Comparison of ENCODE assay signal across 8 cellular contexts in genomic region chr1:4585216-4585615, GRCh38.
A peak's percentile ranks its signal among the peaks of the same experiment; 100 is the strongest.
DNase-seq lines count a peak whose midpoint lies in the region; ATAC-seq and TF ChIP-seq lines count a peak whose summit lies in the region.

No MANE protein-coding gene starts in this region.

- no peaks in the 10 kb centered on the region for H3K9me3 ChIP-seq in CD4-positive, alpha-beta T cell (ENCODE audit: control insufficient read depth, low read length)
- no peaks in the 10 kb centered on the region for H3K9me3 ChIP-seq in neural cell (ENCODE audit: low read length)

- no peak for TF ChIP-seq EP300 in neural cell (conservative IDR thresholded peaks at IDR 0.05; ENCODE audit: poor library complexity, severe bottlenecking)

- no peaks in the 10 kb centered on the region for H3K79me2 ChIP-seq in neural cell (replicated peaks; ENCODE audit: insufficient read depth, low read length)

- H3K9ac ChIP-seq in neural cell (ENCODE audit: low read length): no peak overlapping the region

- no peak overlapping the region for H2AFZ ChIP-seq in neural cell (ENCODE audit: low read depth, low read length)

- H3K27me3 ChIP-seq in CD4-positive, alpha-beta T cell (ENCODE audit: control insufficient read depth, insufficient read depth, low read length): peaks cover 31% of the 10 kb centered on the region
- H3K27me3 ChIP-seq in neural cell (ENCODE audit: insufficient read depth, low read depth, low read length): no peaks in the 10 kb centered on the region

- DNase-seq in CD4-positive, alpha-beta T cell: peak in 6 of 10 experiments; percentile 3 to 47 (median 18)
- DNase-seq in NAMALWA (ENCODE audit: low spot score): peak; percentile 64
- DNase-seq in activated naive CD8-positive, alpha-beta T cell treated with anti-CD3 and anti-CD28 coated beads for 36 hours: peak; percentile 52
- DNase-seq in cerebellar cortex (ENCODE audit: low spot score): no peak
- no peak for DNase-seq in SW480 (ENCODE audit: low spot score)
- no peak for DNase-seq in NCI-H1436 treated with DMSO at 0.1 percent for 48 hours (lab: John Stamatoyannopoulos, UW)
- no peak for DNase-seq in SKM-1 (lab: John Stamatoyannopoulos, UW; ENCODE audit: unreplicated experiment)

- intact Hi-C loops in CD4-positive, alpha-beta T cell (cut with DNase I, micrococcal nuclease): no loop called here

- H3F3A ChIP-seq in neural cell (ENCODE audit: insufficient read depth, low read length, poor library complexity, severe bottlenecking): no peaks in the 10 kb centered on the region

- no peak for ATAC-seq in CD4-positive, alpha-beta T cell (ENCODE audit: poor library complexity)

- H3K4me3 Mint-ChIP-seq in CD4-positive, alpha-beta T cell: no peak overlapping the region
- H3K4me3 Mint-ChIP-seq in activated naive CD8-positive, alpha-beta T cell treated with anti-CD3 and anti-CD28 coated beads for 36 hours: no peak overlapping the region

- H4K20me1 ChIP-seq in neural cell (ENCODE audit: insufficient read depth): no peaks in the 10 kb centered on the region

- no peak overlapping the region for H3K27ac Mint-ChIP-seq in CD4-positive, alpha-beta T cell
- H3K27ac Mint-ChIP-seq in activated naive CD8-positive, alpha-beta T cell treated with anti-CD3 and anti-CD28 coated beads for 36 hours: no peak overlapping the region

- H3K27me3 Mint-ChIP-seq in CD4-positive, alpha-beta T cell: peaks cover 64% of the 10 kb centered on the region
- H3K27me3 Mint-ChIP-seq in activated naive CD8-positive, alpha-beta T cell treated with anti-CD3 and anti-CD28 coated beads for 36 hours: peaks cover 66% of the 10 kb centered on the region

- no peak overlapping the region for H3K4me3 ChIP-seq in neural cell (ENCODE audit: low read length)

- no peak overlapping the region for H3K27ac ChIP-seq in CD4-positive, alpha-beta T cell (ENCODE audit: low read depth, low read length)
- no peak overlapping the region for H3K27ac ChIP-seq in neural cell (ENCODE audit: low read length)

- no peaks in the 10 kb centered on the region for H3K9me2 ChIP-seq in neural cell (ENCODE audit: insufficient read depth, low read length)

- CTCF ChIA-PET in CD4-positive, alpha-beta T cell (lab: Charles Lee): no interaction called here

- H3K4me1 Mint-ChIP-seq in CD4-positive, alpha-beta T cell (ENCODE audit: low read depth): no peaks in the 10 kb centered on the region
- H3K4me1 Mint-ChIP-seq in activated naive CD8-positive, alpha-beta T cell treated with anti-CD3 and anti-CD28 coated beads for 36 hours: no peaks in the 10 kb centered on the region

- H3K4me2 ChIP-seq in neural cell (ENCODE audit: low read length): no peak overlapping the region

- H3K9me3 Mint-ChIP-seq in CD4-positive, alpha-beta T cell: no peaks in the 10 kb centered on the region
- H3K9me3 Mint-ChIP-seq in activated naive CD8-positive, alpha-beta T cell treated with anti-CD3 and anti-CD28 coated beads for 36 hours: no peaks in the 10 kb centered on the region

- H3K36me3 ChIP-seq in neural cell (ENCODE audit: insufficient read depth, low read length): no peaks in the 10 kb centered on the region

- no peaks in the 10 kb centered on the region for H3K36me3 Mint-ChIP-seq in CD4-positive, alpha-beta T cell (ENCODE audit: low read depth)
- no peaks in the 10 kb centered on the region for H3K36me3 Mint-ChIP-seq in activated naive CD8-positive, alpha-beta T cell treated with anti-CD3 and anti-CD28 coated beads for 36 hours

- peak; percentile 51 for TF ChIP-seq CTCF in CD4-positive, alpha-beta T cell (IDR thresholded peaks at IDR 0.05)
- TF ChIP-seq CTCF in neural cell (IDR thresholded peaks at IDR 0.05; ENCODE audit: poor library complexity, severe bottlenecking): peak; percentile 39

- POLR2A ChIA-PET in CD4-positive, alpha-beta T cell (lab: Charles Lee): no interaction called here

- TF ChIP-seq RAD21 in neural cell (conservative IDR thresholded peaks at IDR 0.05): no peak

TF ChIP-seq in neural cell, 6 proteins besides CTCF, POLR2A, EP300 and RAD21:
- TF ChIP-seq SMC3 (conservative IDR thresholded peaks at IDR 0.05; ENCODE audit: poor library complexity) (no peak), TAF1 (IDR thresholded peaks at IDR 0.05; ENCODE audit: low read depth) (no peak), MXI1 (conservative IDR thresholded peaks at IDR 0.05; ENCODE audit: poor library complexity, severe bottlenecking) (no peak), POLR2AphosphoS5 (IDR thresholded peaks at IDR 0.05) (no peak), EZH2 (IDR thresholded peaks at IDR 0.05; ENCODE audit: borderline replicate concordance, insufficient read depth, low read length, poor library complexity, severe bottlenecking) (no peak)
- TF ChIP-seq, protein P1, sequence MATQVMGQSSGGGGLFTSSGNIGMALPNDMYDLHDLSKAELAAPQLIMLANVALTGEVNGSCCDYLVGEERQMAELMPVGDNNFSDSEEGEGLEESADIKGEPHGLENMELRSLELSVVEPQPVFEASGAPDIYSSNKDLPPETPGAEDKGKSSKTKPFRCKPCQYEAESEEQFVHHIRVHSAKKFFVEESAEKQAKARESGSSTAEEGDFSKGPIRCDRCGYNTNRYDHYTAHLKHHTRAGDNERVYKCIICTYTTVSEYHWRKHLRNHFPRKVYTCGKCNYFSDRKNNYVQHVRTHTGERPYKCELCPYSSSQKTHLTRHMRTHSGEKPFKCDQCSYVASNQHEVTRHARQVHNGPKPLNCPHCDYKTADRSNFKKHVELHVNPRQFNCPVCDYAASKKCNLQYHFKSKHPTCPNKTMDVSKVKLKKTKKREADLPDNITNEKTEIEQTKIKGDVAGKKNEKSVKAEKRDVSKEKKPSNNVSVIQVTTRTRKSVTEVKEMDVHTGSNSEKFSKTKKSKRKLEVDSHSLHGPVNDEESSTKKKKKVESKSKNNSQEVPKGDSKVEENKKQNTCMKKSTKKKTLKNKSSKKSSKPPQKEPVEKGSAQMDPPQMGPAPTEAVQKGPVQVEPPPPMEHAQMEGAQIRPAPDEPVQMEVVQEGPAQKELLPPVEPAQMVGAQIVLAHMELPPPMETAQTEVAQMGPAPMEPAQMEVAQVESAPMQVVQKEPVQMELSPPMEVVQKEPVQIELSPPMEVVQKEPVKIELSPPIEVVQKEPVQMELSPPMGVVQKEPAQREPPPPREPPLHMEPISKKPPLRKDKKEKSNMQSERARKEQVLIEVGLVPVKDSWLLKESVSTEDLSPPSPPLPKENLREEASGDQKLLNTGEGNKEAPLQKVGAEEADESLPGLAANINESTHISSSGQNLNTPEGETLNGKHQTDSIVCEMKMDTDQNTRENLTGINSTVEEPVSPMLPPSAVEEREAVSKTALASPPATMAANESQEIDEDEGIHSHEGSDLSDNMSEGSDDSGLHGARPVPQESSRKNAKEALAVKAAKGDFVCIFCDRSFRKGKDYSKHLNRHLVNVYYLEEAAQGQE (IDR thresholded peaks at IDR 0.05; ENCODE audit: borderline replicate concordance): no peak

Comparison
In these comparisons a context has a peak if more than half of its experiments do, and no peak if none do; other contexts are left out.
1. DNase-seq: peak in CD4-positive, alpha-beta T cell (6 of 10), NAMALWA (single experiment) and activated naive CD8-positive, alpha-beta T cell treated with anti-CD3 and anti-CD28 coated beads for 36 hours (single experiment); none in cerebellar cortex (single experiment), SW480 (single experiment), NCI-H1436 treated with DMSO at 0.1 percent for 48 hours (single experiment) and SKM-1 (single experiment).